8 cellular contexts compared by ENCODE assay signal in the genomic region with DNA sequence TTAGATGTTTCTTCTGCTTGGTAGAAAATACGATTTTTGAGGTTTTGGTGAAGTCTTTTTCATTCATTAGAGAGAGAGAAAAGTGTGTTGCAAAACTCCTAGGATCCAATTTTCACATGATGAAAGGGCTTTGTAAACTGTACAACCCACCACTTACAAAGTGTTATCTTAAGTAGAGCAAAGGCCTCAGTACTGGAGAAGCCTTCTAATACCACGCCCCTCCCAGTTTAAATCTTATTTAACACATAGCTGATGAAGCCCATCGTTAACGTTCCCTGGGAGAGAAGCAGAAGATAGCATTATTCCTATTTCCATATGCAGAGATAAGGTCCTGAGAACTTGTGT. TPM values are rescaled to one million over a fixed set of nuclear protein-coding genes. Genes with fewer than 3 reads are reported as not detected.
DNase-seq lines count a peak whose midpoint lies in the region; ATAC-seq and TF ChIP-seq lines count a peak whose summit lies in the region.

No MANE protein-coding gene starts in this region.

- H3K36me3 Mint-ChIP-seq in T-cell (peaks cover 3% of the 10 kb centered on the region), progenitor cell of endocrine pancreas (ENCODE audit: insufficient read depth) (peaks cover 6% of the 10 kb centered on the region)

- peak overlapping the region; percentile 52 for H3K4me3 ChIP-seq in AG09309 (ENCODE audit: control insufficient read depth, low read depth, low read length)
- peak overlapping the region; percentile 44 for H3K4me3 ChIP-seq in H7 (ENCODE audit: insufficient read depth, low read depth, low read length)
- peak overlapping the region; percentile 56 for H3K4me3 ChIP-seq in fibroblast of pulmonary artery (replicated peaks; ENCODE audit: low read depth, low read length)

- no peaks in the 10 kb centered on the region for H3K9me3 Mint-ChIP-seq in T-cell
- H3K9me3 Mint-ChIP-seq in progenitor cell of endocrine pancreas (ENCODE audit: low read depth), result peaks cover 4% of the 10 kb centered on the region

- ATAC-seq in T-cell (replicated peaks in 1 of 4), result peak; percentile 8 to 23 (median 18)

- TF ChIP-seq CTCF in AG09309 (IDR thresholded peaks at IDR 0.05; ENCODE audit: control insufficient read depth, insufficient read depth, low read depth, low read length, missing control alignments) (no peak), fibroblast of pulmonary artery (IDR thresholded peaks at IDR 0.05; ENCODE audit: low read length, missing control alignments) (no peak), progenitor cell of endocrine pancreas (IDR thresholded peaks at IDR 0.05; ENCODE audit: unreplicated experiment) (no peak)

- POLR2A ChIA-PET in T-cell (lab: Charles Lee), result interaction anchor here in 1 of 2 donors (1.5 kb wide), 1 partner anchor 28 kb away, joined by 5 read pairs; no protein-coding TSS in a partner anchor

- CTCF ChIA-PET in T-cell (lab: Charles Lee), result interaction anchor here (0.6 to 4.6 kb wide), 8 partner anchors 12 to 259 kb away, joined by 3 to 48 read pairs (median 4); a partner anchor contains a TSS

- peak overlapping the region; percentile 78 to 83 (median 80) for H3K4me3 Mint-ChIP-seq in T-cell
- H3K4me3 Mint-ChIP-seq in progenitor cell of endocrine pancreas (ENCODE audit: low read depth), result peak overlapping the region; percentile 65

- H3K27me3 Mint-ChIP-seq in T-cell, result no peaks in the 10 kb centered on the region
- H3K27me3 Mint-ChIP-seq in progenitor cell of endocrine pancreas, result peaks cover 35% of the 10 kb centered on the region

- H3K36me3 ChIP-seq in H7 (replicated peaks; ENCODE audit: control insufficient read depth, insufficient read depth, low read length), result no peaks in the 10 kb centered on the region

- no peak for DNase-seq in AG09309 (ENCODE audit: low read depth)
- no peak for DNase-seq in H7
- DNase-seq in T-cell, result no peak
- DNase-seq in fibroblast of pulmonary artery (ENCODE audit: low read depth), result no peak
- no peak for DNase-seq in progenitor cell of endocrine pancreas (ENCODE audit: low spot score, unreplicated experiment)
- DNase-seq in NCI-H2029 (lab: John Stamatoyannopoulos, UW), result no peak
- no peak for DNase-seq in HuH-7 (ENCODE audit: low spot score)
- no peak for DNase-seq in NCI-H146 (lab: John Stamatoyannopoulos, UW)

- peaks cover 20% of the 10 kb centered on the region for H3K27me3 ChIP-seq in H7 (ENCODE audit: control insufficient read depth, insufficient read depth, low read length)

- H3K27ac Mint-ChIP-seq in T-cell (peak overlapping the region; percentile 39 to 52), progenitor cell of endocrine pancreas (no peak overlapping the region)

- H3K4me1 Mint-ChIP-seq in T-cell (peaks cover 17 to 27% (median 26%) of the 10 kb centered on the region in 3 donors), progenitor cell of endocrine pancreas (ENCODE audit: low read depth) (peaks cover 20% of the 10 kb centered on the region)

RNA-seq across cellular contexts. Expression of a gene that starts 0.9 kb away (rescaled TPM):
- total RNA-seq in H7 (2014; rRNA removed; shearing (Covaris generic)), result 0.62 and 0.89 TPM in 2 replicates
- total RNA-seq in T-cell, result 1 to 10 TPM in 4 of 5 donors, under 1 TPM in 1; 0.82 to 4.7 (median 3.8) TPM
- total RNA-seq in progenitor cell of endocrine pancreas, result 5.3 and 5.4 TPM in 2 replicates

RNA-seq across cellular contexts. Expression of a gene that starts 26.8 kb away (rescaled TPM):
- 69.7 and 74.7 TPM in 2 replicates for total RNA-seq in H7 (2014; rRNA removed; shearing (Covaris generic))
- total RNA-seq in T-cell (100 to 1,000 TPM in 2 of 5 donors, 10 to 100 TPM in 3; 60.4 to 141 (median 69.8) TPM), progenitor cell of endocrine pancreas (115 TPM in 2 replicates)
